In the genomic region with DNA sequence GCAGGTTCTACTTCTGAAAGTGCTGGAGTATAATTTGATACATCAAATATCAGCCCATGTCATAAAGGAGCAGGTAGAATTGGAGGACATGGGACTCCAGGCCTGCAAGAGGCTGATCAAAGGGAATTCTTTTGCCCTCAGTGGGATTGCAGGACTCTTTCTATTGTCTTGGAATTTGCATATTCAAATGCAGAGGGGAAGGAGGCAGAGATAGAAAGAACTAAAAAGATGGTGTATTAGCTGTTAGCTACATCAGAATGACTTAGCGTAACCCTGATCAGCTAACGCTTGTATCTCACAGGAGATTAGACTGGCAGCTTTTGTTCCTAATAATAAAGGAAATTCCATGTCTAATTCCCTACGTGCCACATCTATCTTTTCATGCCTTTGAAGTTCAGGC, we compare ENCODE assay signal across 17 cellular contexts.
DNase-seq lines count a peak whose midpoint lies in the region; ATAC-seq and TF ChIP-seq lines count a peak whose summit lies in the region.
"Had no signal": no experiment of that assay in that cellular context is flagged by ENCODE, and none has a peak within 500 bp of the region (broad histone marks: within the 10 kb centered on the region; RNA-seq: fewer than 3 reads in every experiment).

No MANE protein-coding gene starts in this region.

- no peak overlapping the region for H4K91ac ChIP-seq in H9 (ENCODE audit: insufficient read length, low read depth, low read length)

- peak overlapping the region; percentile 48 to 83 (median 66); a peak in 3 of 7 replicates for H3K27ac Mint-ChIP-seq in H9
- H3K27ac Mint-ChIP-seq in endodermal cell = peak overlapping the region; percentile 66
- H3K27ac Mint-ChIP-seq: CD4-positive, alpha-beta T cell had no signal

- peak; percentile 32 for DNase-seq in H9
- DNase-seq in endodermal cell = no peak
- DNase-seq in mesendoderm = peak; percentile 86
- DNase-seq in osteoblast (ENCODE audit: insufficient read length, low spot score, missing footprints) = peak; percentile 18
- no peak for DNase-seq in GM20000 (ENCODE audit: low spot score)
- no peak for DNase-seq in activated gamma-delta T cell treated with Interleukin-2 at 50 U/mL for 16 hours
- DNase-seq: ACHN; BE2C; C1 segment of cervical spinal cord; Caco-2; CD4-positive, alpha-beta T cell; GDM1; GOT3; HCEC 1CT had no signal

- no peaks in the 10 kb centered on the region for H4K20me1 ChIP-seq in H9 (ENCODE audit: control insufficient read depth, insufficient read depth, insufficient read length)
- no peaks in the 10 kb centered on the region for H4K20me1 ChIP-seq in osteoblast (ENCODE audit: insufficient read depth, low read length)

- H3K4me1 ChIP-seq in H9 (ENCODE audit: insufficient read depth, low read length) (peaks cover 3% of the 10 kb centered on the region), endodermal cell (ENCODE audit: control insufficient read depth, insufficient read depth, low read length) (peaks cover 13% of the 10 kb centered on the region), mesendoderm (ENCODE audit: control insufficient read depth, low read depth, low read length) (peaks cover 4% of the 10 kb centered on the region), osteoblast (ENCODE audit: insufficient read depth, low read length) (no peaks in the 10 kb centered on the region)
- H3K4me1 ChIP-seq: BE2C, Caco-2 had no signal

- H2BK15ac ChIP-seq in H9 (ENCODE audit: low read depth, low read length) (no peak overlapping the region), mesendoderm (replicated peaks; ENCODE audit: low read depth) (no peak overlapping the region)

- no CpG with 5 or more reads among the region's 3 CpGs for WGBS in H9 (ENCODE audit: extremely low coverage, insufficient read length, low lambda C conversion rate)
- WGBS in endodermal cell (ENCODE audit: insufficient coverage in 1 of 2, insufficient read length in 1 of 2), 2 experiments = 47% methylated on average over 2 of the region's 3 CpGs; no CpG with 5 or more reads in 1 of the 2 experiments
- WGBS in mesendoderm (ENCODE audit: extremely low coverage, insufficient coverage, low lambda C conversion rate) = no CpG with 5 or more reads among the region's 3 CpGs

- H2BK5ac ChIP-seq in H9 (ENCODE audit: insufficient read length, low read length) (no peak overlapping the region), mesendoderm (ENCODE audit: low read length) (no peak overlapping the region)

- no peaks in the 10 kb centered on the region for H3K79me2 ChIP-seq in H9 (ENCODE audit: insufficient read depth, low read length)
- H3K79me2 ChIP-seq in mesendoderm (ENCODE audit: control insufficient read depth, insufficient read depth, low read length) = no peaks in the 10 kb centered on the region
- no peaks in the 10 kb centered on the region for H3K79me2 ChIP-seq in osteoblast (ENCODE audit: insufficient read depth, low read length)

- ATAC-seq in GM21528 (IDR thresholded peaks at IDR 0.05; ENCODE audit: low FRiP score, unreplicated experiment) (no peak), HG03135 (IDR thresholded peaks at IDR 0.05; ENCODE audit: unreplicated experiment) (no peak)

- H2AFZ ChIP-seq in H9 (ENCODE audit: low read length) = no peak overlapping the region
- no peak overlapping the region for H2AFZ ChIP-seq in osteoblast (ENCODE audit: low read length)

- H3K27me3 ChIP-seq in H9 (ENCODE audit: insufficient read depth, low read length) (no peaks in the 10 kb centered on the region), endodermal cell (ENCODE audit: control insufficient read depth, insufficient read depth, low read length, poor library complexity, severe bottlenecking) (no peaks in the 10 kb centered on the region), mesendoderm (ENCODE audit: insufficient read depth, low read length, poor library complexity) (no peaks in the 10 kb centered on the region), osteoblast (ENCODE audit: insufficient read depth, low read length) (no peaks in the 10 kb centered on the region)
- H3K27me3 ChIP-seq: BE2C had no signal

- H3K36me3 ChIP-seq in endodermal cell (ENCODE audit: control insufficient read depth, insufficient read depth, low read length) (no peaks in the 10 kb centered on the region), mesendoderm (ENCODE audit: control insufficient read depth, insufficient read depth, low read length) (no peaks in the 10 kb centered on the region), osteoblast (ENCODE audit: insufficient read depth, low read length) (no peaks in the 10 kb centered on the region)
- H3K36me3 ChIP-seq: BE2C had no signal

- TF ChIP-seq CTCF in H9 (conservative IDR thresholded peaks at IDR 0.05) (no peak), endodermal cell (conservative IDR thresholded peaks at IDR 0.05) (no peak), osteoblast (IDR thresholded peaks at IDR 0.05; ENCODE audit: extremely low read depth, low read depth, low read length) (no peak), GM20000 (IDR thresholded peaks at IDR 0.05; ENCODE audit: extremely low read depth, missing control alignments) (no peak)

- H3K14ac ChIP-seq in H9 (ENCODE audit: insufficient read depth, low read length) = no peak overlapping the region

- H2BK20ac ChIP-seq in H9 (ENCODE audit: low read depth, low read length, poor library complexity, severe bottlenecking) = no peak overlapping the region

- no peak overlapping the region for H3K9ac ChIP-seq in H9 (ENCODE audit: extremely low read depth, insufficient read length, low read length)
- peak overlapping the region; percentile 6 for H3K9ac ChIP-seq in endodermal cell (ENCODE audit: extremely low read depth, low read length, poor library complexity, severe bottlenecking)
- H3K9ac ChIP-seq in mesendoderm (ENCODE audit: low read length) = no peak overlapping the region
- H3K9ac ChIP-seq: KMS-11 had no signal

- no peak overlapping the region for H3K4me2 ChIP-seq in H9 (ENCODE audit: insufficient read depth, insufficient read length, low read length)
- no peak overlapping the region for H3K4me2 ChIP-seq in mesendoderm (ENCODE audit: low read length)
- no peak overlapping the region for H3K4me2 ChIP-seq in osteoblast (ENCODE audit: insufficient read depth, low read length)
- H3K4me2 ChIP-seq: KMS-11 had no signal

- peaks cover 5 to 8% of the 10 kb centered on the region in 2 experiments; a peak in 3 of 5 replicates for H3K9me3 Mint-ChIP-seq in H9
- H3K9me3 Mint-ChIP-seq in endodermal cell = peaks cover 11% of the 10 kb centered on the region

- H3K4me3 Mint-ChIP-seq in H9 (no peak overlapping the region), endodermal cell (no peak overlapping the region)
- H3K4me3 Mint-ChIP-seq: CD4-positive, alpha-beta T cell had no signal

- H3K56ac ChIP-seq in H9 (ENCODE audit: insufficient read length, low read depth, low read length) (no peak overlapping the region), mesendoderm (ENCODE audit: low read length) (no peak overlapping the region)

- H3K4me3 ChIP-seq in endodermal cell (ENCODE audit: low read length) (no peak overlapping the region), mesendoderm (ENCODE audit: low read length) (no peak overlapping the region), osteoblast (ENCODE audit: insufficient read depth, low read length) (no peak overlapping the region)

- no peak overlapping the region for H3T11ph ChIP-seq in H9 (ENCODE audit: low read length)

- H2BK12ac ChIP-seq in H9 (ENCODE audit: insufficient read length, low read depth, low read length) = no peak overlapping the region

- no peaks in the 10 kb centered on the region for H3K79me1 ChIP-seq in H9 (ENCODE audit: insufficient read depth, low read depth, low read length, poor library complexity, severe bottlenecking)
- H3K79me1 ChIP-seq in mesendoderm (ENCODE audit: low read length) = no peaks in the 10 kb centered on the region

- H4K5ac ChIP-seq in H9 (ENCODE audit: insufficient read length, low read depth, low read length) (no peak overlapping the region), mesendoderm (ENCODE audit: low read length) (no peak overlapping the region)

- peaks cover 34 to 44% of the 10 kb centered on the region in 2 experiments for H3K4me1 Mint-ChIP-seq in H9
- peaks cover 34% of the 10 kb centered on the region for H3K4me1 Mint-ChIP-seq in endodermal cell

- H2BK120ac ChIP-seq in H9 (ENCODE audit: low read depth, low read length, poor library complexity, severe bottlenecking) (no peak overlapping the region), mesendoderm (ENCODE audit: low read depth, low read length) (no peak overlapping the region)

- H3K18ac ChIP-seq in H9 (ENCODE audit: insufficient read length, low read depth, low read length) (no peak overlapping the region), mesendoderm (ENCODE audit: low read length) (no peak overlapping the region)

- H4K8ac ChIP-seq in H9 (replicated peaks; ENCODE audit: insufficient read length, low read depth, low read length) (no peak overlapping the region), mesendoderm (ENCODE audit: low read depth, low read length) (no peak overlapping the region)

- H3K4ac ChIP-seq in H9 (ENCODE audit: low read depth, low read length) = no peak overlapping the region
- no peak overlapping the region for H3K4ac ChIP-seq in mesendoderm (ENCODE audit: low read depth, low read length)

- H3K23ac ChIP-seq in H9 (ENCODE audit: insufficient read length, low read depth, low read length) (no peak overlapping the region), mesendoderm (ENCODE audit: low read length) (no peak overlapping the region)

- H3K27me3 Mint-ChIP-seq in H9 (ENCODE audit: low read depth) (no peaks in the 10 kb centered on the region; the same call in 1 of the 2 replicates), endodermal cell (ENCODE audit: insufficient read depth) (no peaks in the 10 kb centered on the region)
- H3K27me3 Mint-ChIP-seq: CD4-positive, alpha-beta T cell had no signal

- H3K36me3 Mint-ChIP-seq in H9 (ENCODE audit: insufficient read depth in 1 of 3, low read depth in 3 of 3) = peaks cover 0 to 8% (median 6%) of the 10 kb centered on the region in 3 experiments; a peak in 3 of 7 replicates
- H3K36me3 Mint-ChIP-seq in endodermal cell (ENCODE audit: low read depth) = peaks cover 3% of the 10 kb centered on the region

- no peaks in the 10 kb centered on the region for H3K23me2 ChIP-seq in H9 (ENCODE audit: insufficient read length, low read depth, low read length, poor library complexity, severe bottlenecking)

- H3K9me3 ChIP-seq in H9 (ENCODE audit: control insufficient read depth, low read depth, low read length) = no peaks in the 10 kb centered on the region
- peaks cover 18% of the 10 kb centered on the region for H3K9me3 ChIP-seq in endodermal cell (ENCODE audit: control insufficient read depth, low read length)
- peaks cover 2% of the 10 kb centered on the region for H3K9me3 ChIP-seq in osteoblast (ENCODE audit: low read depth, low read length)
- H3K9me3 ChIP-seq: BE2C, Caco-2 had no signal

- H2AK5ac ChIP-seq in H9 (ENCODE audit: insufficient read length, low read length) = no peak overlapping the region
- no peak overlapping the region for H2AK5ac ChIP-seq in mesendoderm (ENCODE audit: low read length)

- H3K27ac ChIP-seq in H9 (ENCODE audit: insufficient read length, low read depth, low read length) = peak overlapping the region; percentile 22
- no peak overlapping the region for H3K27ac ChIP-seq in endodermal cell (ENCODE audit: low read depth, low read length)
- H3K27ac ChIP-seq in mesendoderm (ENCODE audit: low read depth, low read length) = no peak overlapping the region
- no peak overlapping the region for H3K27ac ChIP-seq in osteoblast (ENCODE audit: low read depth, low read length)
- H3K27ac ChIP-seq: KMS-11 had no signal

Comparison
In these comparisons a context has a peak if more than half of its experiments do, and no peak if none do; other contexts are left out.
1. DNase-seq: peak in H9 (single experiment), mesendoderm (single experiment) and osteoblast (single experiment); none in endodermal cell (single experiment), GM20000 (single experiment) and activated gamma-delta T cell treated with Interleukin-2 at 50 U/mL for 16 hours (single experiment).